Comparison of ENCODE assay signal across 1 cellular context in genomic region chr16:24535827-24536226, GRCh38.
TF ChIP-seq lines count a peak whose summit lies in the region.

No MANE protein-coding gene starts in this region.

TF ChIP-seq in HepG2, 621 proteins besides CTCF, POLR2A, EP300 and RAD21 (continued from another document):
- TF ChIP-seq SPEN (CRISPR knock-in tag; IDR thresholded peaks at IDR 0.05; ENCODE audit: low read depth) (no peak), NFATC3 (CRISPR knock-in tag; IDR thresholded peaks at IDR 0.05) (no peak), MAFG (CRISPR knock-in tag; IDR thresholded peaks at IDR 0.05) (no peak), KDM5B (CRISPR knock-in tag; IDR thresholded peaks at IDR 0.05; ENCODE audit: borderline replicate concordance) (no peak), TEAD2 (CRISPR knock-in tag; IDR thresholded peaks at IDR 0.05) (no peak), BRD4 (CRISPR knock-in tag; IDR thresholded peaks at IDR 0.05) (no peak), PLRG1 (conservative IDR thresholded peaks at IDR 0.05) (no peak), ZNF143 (CRISPR knock-in tag; IDR thresholded peaks at IDR 0.05) (no peak), ZNF337 (CRISPR knock-in tag; IDR thresholded peaks at IDR 0.05; ENCODE audit: borderline replicate concordance, low read depth) (no peak), IKZF4 (CRISPR knock-in tag; IDR thresholded peaks at IDR 0.05; ENCODE audit: borderline replicate concordance, low read depth, not compliant biosample characterization) (no peak), SALL2 (CRISPR knock-in tag; IDR thresholded peaks at IDR 0.05) (0 out of 2 replicates have a peak, but pooled peaks have one; percentile 32), ZKSCAN8 (CRISPR knock-in tag; IDR thresholded peaks at IDR 0.05; ENCODE audit: borderline replicate concordance) (no peak), KMT2B (CRISPR knock-in tag; IDR thresholded peaks at IDR 0.05) (no peak), GTF3A (CRISPR knock-in tag; conservative IDR thresholded peaks at IDR 0.05) (no peak), ZNF569 (CRISPR knock-in tag; IDR thresholded peaks at IDR 0.05; ENCODE audit: borderline replicate concordance) (no peak), AGO1 (IDR thresholded peaks at IDR 0.05; ENCODE audit: low read depth, low read length, poor library complexity, severe bottlenecking) (no peak), XBP1 (CRISPR knock-in tag; IDR thresholded peaks at IDR 0.05) (no peak), YY1 (IDR thresholded peaks at IDR 0.05; ENCODE audit: insufficient read depth, insufficient replicate concordance, low read depth, low read length) (no peak), ZNF7 (CRISPR knock-in tag; IDR thresholded peaks at IDR 0.05) (no peak), ZNF253 (CRISPR knock-in tag; IDR thresholded peaks at IDR 0.05; ENCODE audit: borderline replicate concordance) (no peak), SMC3 (IDR thresholded peaks at IDR 0.05; ENCODE audit: low read length) (peak; percentile 28; the same call in 1 of the 2 replicates), SP1 (IDR thresholded peaks at IDR 0.05) (no peak), SP1 (CRISPR knock-in tag; IDR thresholded peaks at IDR 0.05) (no peak), SALL1 (CRISPR knock-in tag; IDR thresholded peaks at IDR 0.05) (0 out of 2 replicates have a peak, but pooled peaks have one; percentile 47), FOXC1 (CRISPR knock-in tag; IDR thresholded peaks at IDR 0.05; ENCODE audit: borderline replicate concordance) (no peak), MAFK (conservative IDR thresholded peaks at IDR 0.05 in 1 of 2, IDR thresholded peaks at IDR 0.05 in 1 of 2; ENCODE audit: low read length in 2 of 2) (no peak), FOSL2 (CRISPR knock-in tag; IDR thresholded peaks at IDR 0.05) (no peak), ZNF570 (CRISPR knock-in tag; IDR thresholded peaks at IDR 0.05; ENCODE audit: borderline replicate concordance) (no peak), ATF7 (IDR thresholded peaks at IDR 0.05) (no peak), ATF7 (CRISPR knock-in tag; IDR thresholded peaks at IDR 0.05) (no peak), STAT6 (CRISPR knock-in tag; IDR thresholded peaks at IDR 0.05; ENCODE audit: borderline replicate concordance) (no peak), ZC3H4 (CRISPR knock-in tag; IDR thresholded peaks at IDR 0.05; ENCODE audit: borderline replicate concordance) (no peak), ZNF850 (CRISPR knock-in tag; conservative IDR thresholded peaks at IDR 0.05) (no peak), PRPF4 (IDR thresholded peaks at IDR 0.05; ENCODE audit: low read depth, low read length, poor library complexity, severe bottlenecking) (no peak), ZNF615 (CRISPR knock-in tag; IDR thresholded peaks at IDR 0.05; ENCODE audit: borderline replicate concordance) (no peak), MEF2D (CRISPR knock-in tag; IDR thresholded peaks at IDR 0.05) (no peak)
- TF ChIP-seq, protein P1, sequence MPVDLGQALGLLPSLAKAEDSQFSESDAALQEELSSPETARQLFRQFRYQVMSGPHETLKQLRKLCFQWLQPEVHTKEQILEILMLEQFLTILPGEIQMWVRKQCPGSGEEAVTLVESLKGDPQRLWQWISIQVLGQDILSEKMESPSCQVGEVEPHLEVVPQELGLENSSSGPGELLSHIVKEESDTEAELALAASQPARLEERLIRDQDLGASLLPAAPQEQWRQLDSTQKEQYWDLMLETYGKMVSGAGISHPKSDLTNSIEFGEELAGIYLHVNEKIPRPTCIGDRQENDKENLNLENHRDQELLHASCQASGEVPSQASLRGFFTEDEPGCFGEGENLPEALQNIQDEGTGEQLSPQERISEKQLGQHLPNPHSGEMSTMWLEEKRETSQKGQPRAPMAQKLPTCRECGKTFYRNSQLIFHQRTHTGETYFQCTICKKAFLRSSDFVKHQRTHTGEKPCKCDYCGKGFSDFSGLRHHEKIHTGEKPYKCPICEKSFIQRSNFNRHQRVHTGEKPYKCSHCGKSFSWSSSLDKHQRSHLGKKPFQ (CRISPR knock-in tag; IDR thresholded peaks at IDR 0.05; ENCODE audit: insufficient replicate concordance) = no peak
- TF ChIP-seq, protein P2, sequence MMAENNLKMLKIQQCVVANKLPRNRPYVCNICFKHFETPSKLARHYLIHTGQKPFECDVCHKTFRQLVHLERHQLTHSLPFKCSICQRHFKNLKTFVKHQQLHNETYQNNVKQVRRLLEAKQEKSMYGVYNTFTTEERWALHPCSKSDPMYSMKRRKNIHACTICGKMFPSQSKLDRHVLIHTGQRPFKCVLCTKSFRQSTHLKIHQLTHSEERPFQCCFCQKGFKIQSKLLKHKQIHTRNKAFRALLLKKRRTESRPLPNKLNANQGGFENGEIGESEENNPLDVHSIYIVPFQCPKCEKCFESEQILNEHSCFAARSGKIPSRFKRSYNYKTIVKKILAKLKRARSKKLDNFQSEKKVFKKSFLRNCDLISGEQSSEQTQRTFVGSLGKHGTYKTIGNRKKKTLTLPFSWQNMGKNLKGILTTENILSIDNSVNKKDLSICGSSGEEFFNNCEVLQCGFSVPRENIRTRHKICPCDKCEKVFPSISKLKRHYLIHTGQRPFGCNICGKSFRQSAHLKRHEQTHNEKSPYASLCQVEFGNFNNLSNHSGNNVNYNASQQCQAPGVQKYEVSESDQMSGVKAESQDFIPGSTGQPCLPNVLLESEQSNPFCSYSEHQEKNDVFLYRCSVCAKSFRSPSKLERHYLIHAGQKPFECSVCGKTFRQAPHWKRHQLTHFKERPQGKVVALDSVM (CRISPR knock-in tag; IDR thresholded peaks at IDR 0.05) = peak; percentile 97
- TF ChIP-seq, protein P3, sequence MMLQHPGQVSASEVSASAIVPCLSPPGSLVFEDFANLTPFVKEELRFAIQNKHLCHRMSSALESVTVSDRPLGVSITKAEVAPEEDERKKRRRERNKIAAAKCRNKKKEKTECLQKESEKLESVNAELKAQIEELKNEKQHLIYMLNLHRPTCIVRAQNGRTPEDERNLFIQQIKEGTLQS (CRISPR knock-in tag; IDR thresholded peaks at IDR 0.05) = no peak
- TF ChIP-seq, protein P4, sequence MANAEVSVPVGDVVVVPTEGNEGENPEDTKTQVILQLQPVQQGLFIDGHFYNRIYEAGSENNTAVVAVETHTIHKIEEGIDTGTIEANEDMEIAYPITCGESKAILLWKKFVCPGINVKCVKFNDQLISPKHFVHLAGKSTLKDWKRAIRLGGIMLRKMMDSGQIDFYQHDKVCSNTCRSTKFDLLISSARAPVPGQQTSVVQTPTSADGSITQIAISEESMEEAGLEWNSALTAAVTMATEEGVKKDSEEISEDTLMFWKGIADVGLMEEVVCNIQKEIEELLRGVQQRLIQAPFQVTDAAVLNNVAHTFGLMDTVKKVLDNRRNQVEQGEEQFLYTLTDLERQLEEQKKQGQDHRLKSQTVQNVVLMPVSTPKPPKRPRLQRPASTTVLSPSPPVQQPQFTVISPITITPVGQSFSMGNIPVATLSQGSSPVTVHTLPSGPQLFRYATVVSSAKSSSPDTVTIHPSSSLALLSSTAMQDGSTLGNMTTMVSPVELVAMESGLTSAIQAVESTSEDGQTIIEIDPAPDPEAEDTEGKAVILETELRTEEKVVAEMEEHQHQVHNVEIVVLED (CRISPR knock-in tag; IDR thresholded peaks at IDR 0.05; ENCODE audit: borderline replicate concordance) = no peak
- TF ChIP-seq, protein P5, sequence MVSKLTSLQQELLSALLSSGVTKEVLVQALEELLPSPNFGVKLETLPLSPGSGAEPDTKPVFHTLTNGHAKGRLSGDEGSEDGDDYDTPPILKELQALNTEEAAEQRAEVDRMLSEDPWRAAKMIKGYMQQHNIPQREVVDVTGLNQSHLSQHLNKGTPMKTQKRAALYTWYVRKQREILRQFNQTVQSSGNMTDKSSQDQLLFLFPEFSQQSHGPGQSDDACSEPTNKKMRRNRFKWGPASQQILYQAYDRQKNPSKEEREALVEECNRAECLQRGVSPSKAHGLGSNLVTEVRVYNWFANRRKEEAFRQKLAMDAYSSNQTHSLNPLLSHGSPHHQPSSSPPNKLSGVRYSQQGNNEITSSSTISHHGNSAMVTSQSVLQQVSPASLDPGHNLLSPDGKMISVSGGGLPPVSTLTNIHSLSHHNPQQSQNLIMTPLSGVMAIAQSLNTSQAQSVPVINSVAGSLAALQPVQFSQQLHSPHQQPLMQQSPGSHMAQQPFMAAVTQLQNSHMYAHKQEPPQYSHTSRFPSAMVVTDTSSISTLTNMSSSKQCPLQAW (CRISPR knock-in tag; IDR thresholded peaks at IDR 0.05) = no peak
